Comparison of ENCODE assay signal across 8 cellular contexts in the genomic region with DNA sequence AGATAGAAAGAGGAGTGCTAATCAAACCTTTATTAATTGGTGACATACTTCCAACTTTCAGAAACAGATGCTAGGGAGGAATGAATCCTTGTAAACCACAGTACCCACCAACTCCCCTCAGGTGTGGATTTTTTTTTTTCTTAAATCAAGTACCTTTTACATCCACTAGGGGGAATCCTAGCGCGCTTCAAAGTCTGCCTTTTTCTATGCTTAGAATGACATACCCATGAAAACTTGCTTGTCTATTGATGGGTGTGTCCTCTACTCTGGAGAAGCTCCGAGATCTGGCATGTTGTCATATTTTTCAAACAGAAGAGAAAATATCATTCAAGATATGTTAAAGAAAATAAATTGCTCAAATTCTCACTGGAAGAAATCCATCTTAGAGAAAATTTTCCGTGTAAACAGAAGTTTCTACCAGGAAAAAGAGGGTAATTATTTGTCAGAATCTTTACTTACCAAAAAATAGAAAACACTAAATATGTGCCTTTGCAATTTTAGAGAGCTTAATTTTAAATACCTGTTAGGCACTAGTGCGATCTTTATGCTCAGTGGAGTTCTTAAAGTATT. TPM values are rescaled to one million over a fixed set of nuclear protein-coding genes. Genes with fewer than 3 reads are reported as not detected.
DNase-seq lines count a peak whose midpoint lies in the region; ATAC-seq lines count a peak whose summit lies in the region.

No MANE protein-coding gene starts in this region.

- H3K79me2 ChIP-seq in Karpas-422 (ENCODE audit: low read length) = no peaks in the 10 kb centered on the region

- H3K27me3 ChIP-seq in CD4-positive, alpha-beta memory T cell (ENCODE audit: insufficient read depth, low read length) = no peaks in the 10 kb centered on the region
- no peaks in the 10 kb centered on the region for H3K27me3 ChIP-seq in Karpas-422 (ENCODE audit: low read length)

- H3K27ac ChIP-seq in CD4-positive, alpha-beta memory T cell (ENCODE audit: low read depth, low read length) = no peak overlapping the region
- no peak overlapping the region for H3K27ac ChIP-seq in Karpas-422 (ENCODE audit: low read length)

- H3K36me3 ChIP-seq in CD4-positive, alpha-beta memory T cell (ENCODE audit: insufficient read depth, low read length) = no peaks in the 10 kb centered on the region
- H3K36me3 ChIP-seq in Karpas-422 (ENCODE audit: insufficient read depth, low read length) = no peaks in the 10 kb centered on the region

- POLR2A ChIA-PET in CD4-positive, alpha-beta memory T cell (lab: Charles Lee; ENCODE audit: partially characterized antibody) = interaction anchor here (1.0 to 1.5 kb wide), 4 partner anchors 9 to 128 kb away, joined by 3 to 11 read pairs (median 4); a partner anchor contains a TSS

- CTCF ChIA-PET in CD4-positive, alpha-beta memory T cell (lab: Charles Lee; ENCODE audit: partially characterized antibody) = interaction anchor here (0.5 to 4.3 kb wide), 29 partner anchors 10 to 751 kb away, joined by 3 to 39 read pairs (median 4); no protein-coding TSS in a partner anchor

- peaks cover 3% of the 10 kb centered on the region for H3K4me1 ChIP-seq in CD4-positive, alpha-beta memory T cell (ENCODE audit: insufficient read depth, low read length)
- H3K4me1 ChIP-seq in Karpas-422 (ENCODE audit: low read length) = peaks cover 4% of the 10 kb centered on the region; the same call in 1 of the 2 replicates

- peaks cover 0 to 4% of the 10 kb centered on the region in 2 donors for H3K27me3 Mint-ChIP-seq in CD4-positive, alpha-beta memory T cell

- H3K9ac ChIP-seq in Karpas-422 (ENCODE audit: low read length) = no peak overlapping the region

- no peak overlapping the region for H3K27ac Mint-ChIP-seq in CD4-positive, alpha-beta memory T cell

- no peaks in the 10 kb centered on the region for H3K9me2 ChIP-seq in Karpas-422 (replicated peaks; ENCODE audit: insufficient read depth, low read length)

- no peak overlapping the region for H3K4me3 Mint-ChIP-seq in CD4-positive, alpha-beta memory T cell

- H3K4me1 Mint-ChIP-seq in CD4-positive, alpha-beta memory T cell = peaks cover 2 to 7% (median 3%) of the 10 kb centered on the region in 4 donors

- H3K9me3 ChIP-seq in CD4-positive, alpha-beta memory T cell (ENCODE audit: control insufficient read depth in 1 of 2, low read length in 2 of 2) = no peaks in the 10 kb centered on the region
- H3K9me3 ChIP-seq in Karpas-422 (ENCODE audit: low read length) = no peaks in the 10 kb centered on the region

- H3K9me3 Mint-ChIP-seq in CD4-positive, alpha-beta memory T cell = no peaks in the 10 kb centered on the region

- H2AFZ ChIP-seq in Karpas-422 (ENCODE audit: low read length) = no peak overlapping the region

- intact Hi-C loops in CD4-positive, alpha-beta memory T cell (cut with micrococcal nuclease) = loop anchor here (1.0 to 5.0 kb wide), 5 partner anchors 14 to 630 kb away; a partner anchor contains a TSS

- no peaks in the 10 kb centered on the region for H4K20me1 ChIP-seq in Karpas-422 (ENCODE audit: insufficient read depth, low read depth, low read length)

- H3K36me3 Mint-ChIP-seq in CD4-positive, alpha-beta memory T cell = no peaks in the 10 kb centered on the region

- H3K4me2 ChIP-seq in Karpas-422 (ENCODE audit: low read depth, low read length, poor library complexity, severe bottlenecking) = peak overlapping the region; percentile 36

- no peak overlapping the region for H3K4me3 ChIP-seq in CD4-positive, alpha-beta memory T cell (ENCODE audit: low read length in 2 of 2)
- no peak overlapping the region for H3K4me3 ChIP-seq in Karpas-422 (ENCODE audit: low read length)

- ATAC-seq in GM18519 (IDR thresholded peaks at IDR 0.05; ENCODE audit: low FRiP score, unreplicated experiment) = peak; percentile 71
- ATAC-seq in GM19023 (IDR thresholded peaks at IDR 0.05; ENCODE audit: unreplicated experiment) = no peak

- peak in 4 of 5 donors; percentile 49 to 59 (median 56) for DNase-seq in CD4-positive, alpha-beta memory T cell
- peak; percentile 86 for DNase-seq in Karpas-422
- DNase-seq in SK-N-DZ (ENCODE audit: low spot score) = peak; percentile 50
- peak; percentile 37 to 65 for DNase-seq in dermis microvascular lymphatic vessel endothelial cell (ENCODE audit: low read depth in 2 of 2)
- peak; percentile 60 for DNase-seq in medulla oblongata (ENCODE audit: extremely low spot score)
- DNase-seq in globus pallidus (ENCODE audit: low spot score) = no peak

RNA-seq across cellular contexts. Expression of a gene that starts 14.1 kb away (rescaled TPM):
- 10 to 100 TPM; 26.4 to 27.6 TPM for total RNA-seq in CD4-positive, alpha-beta memory T cell
- 1 to 10 TPM; 2.9 to 8.3 TPM for polyA plus RNA-seq in CD4-positive, alpha-beta memory T cell
- total RNA-seq in Karpas-422 (2014; rRNA removed; shearing (Covaris generic); ENCODE audit: low replicate concordance) = 7.9 and 11.9 TPM in 2 replicates
- polyA plus RNA-seq in SK-N-DZ (2014; cell fraction: cytosol; rRNA removed) = 0.50 and 0.96 TPM in 2 replicates
- polyA plus RNA-seq in SK-N-DZ (2014; cell fraction: nucleus; rRNA removed) = 0.95 and 1.1 TPM in 2 replicates
- total RNA-seq in dermis microvascular lymphatic vessel endothelial cell = under 0.01 and 0.13 TPM in 2 replicates
